8 cellular contexts compared by ENCODE assay signal in genomic region chr1:201739054-201739453, GRCh38.
DNase-seq lines count a peak whose midpoint lies in the region; ATAC-seq and TF ChIP-seq lines count a peak whose summit lies in the region.

No MANE protein-coding gene starts in this region.

- H3K9me3 Mint-ChIP-seq in activated CD4-positive, alpha-beta T cell treated with anti-CD3 and anti-CD28 coated beads for 36 hours (ENCODE audit: low read depth): no peaks in the 10 kb centered on the region

- peaks cover 9% of the 10 kb centered on the region for H3K27me3 Mint-ChIP-seq in activated CD4-positive, alpha-beta T cell treated with anti-CD3 and anti-CD28 coated beads for 36 hours

- H3K36me3 ChIP-seq in thymus (ENCODE audit: control insufficient read depth, insufficient read depth): no peaks in the 10 kb centered on the region

- TF ChIP-seq CTCF in cardiac fibroblast (IDR thresholded peaks at IDR 0.05; ENCODE audit: low read depth, low read length) (no peak), lower leg skin (IDR thresholded peaks at IDR 0.05) (no peak), GM13977 (IDR thresholded peaks at IDR 0.05; ENCODE audit: extremely low read depth, insufficient read depth, missing control alignments) (no peak)

- no peaks in the 10 kb centered on the region for H3K36me3 Mint-ChIP-seq in activated CD4-positive, alpha-beta T cell treated with anti-CD3 and anti-CD28 coated beads for 36 hours (ENCODE audit: low read depth)

- H3K4me3 Mint-ChIP-seq in activated CD4-positive, alpha-beta T cell treated with anti-CD3 and anti-CD28 coated beads for 36 hours: peak overlapping the region; percentile 73

- DNase-seq in activated CD4-positive, alpha-beta T cell treated with anti-CD3 and anti-CD28 coated beads for 36 hours: no peak
- DNase-seq in activated CD4-positive, alpha-beta T cell treated with anti-CD3 and anti-CD28 coated beads for 1 hour: no peak
- peak in 1 of 2 donors; percentile 46 for DNase-seq in cardiac fibroblast (ENCODE audit: low read depth in 2 of 2)
- DNase-seq in lower leg skin (ENCODE audit: low spot score in 2 of 2): no peak
- DNase-seq in DMS53 (lab: John Stamatoyannopoulos, UW): no peak
- DNase-seq in NCI-H187 treated with DMSO at 0.1 percent for 48 hours (lab: John Stamatoyannopoulos, UW): no peak
- DNase-seq in GM13977 (ENCODE audit: low spot score): no peak

- CTCF ChIA-PET in activated CD4-positive, alpha-beta T cell treated with anti-CD3 and anti-CD28 coated beads for 36 hours (lab: Charles Lee): interaction anchor here (1.2 to 1.7 kb wide), 4 partner anchors 16 to 54 kb away, joined by 4 to 8 read pairs (median 4); no protein-coding TSS in a partner anchor

- POLR2A ChIA-PET in activated CD4-positive, alpha-beta T cell treated with anti-CD3 and anti-CD28 coated beads for 36 hours (lab: Charles Lee): no interaction called here

- 41 to 43% methylated on average over 11 of the region's 11 CpGs for WGBS in lower leg skin, 2 donors
- WGBS in thymus: 81% methylated on average over 11 of the region's 11 CpGs

- H3K9me3 ChIP-seq in thymus (ENCODE audit: control insufficient read depth): no peaks in the 10 kb centered on the region

- H3K4me3 ChIP-seq in cardiac fibroblast (replicated peaks in 1 of 2; ENCODE audit: low read depth in 2 of 2, low read length in 2 of 2) (peak overlapping the region; percentile 83 to 94), lower leg skin (ENCODE audit: low read depth, poor library complexity, severe bottlenecking) (peak overlapping the region; percentile 67), thymus (ENCODE audit: low read length) (peak overlapping the region; percentile 50)

- peaks cover 19% of the 10 kb centered on the region for H3K27me3 ChIP-seq in thymus (ENCODE audit: control insufficient read depth, insufficient read depth)

- no peak for ATAC-seq in activated CD4-positive, alpha-beta T cell treated with anti-CD3 and anti-CD28 coated beads for 36 hours

- in situ Hi-C loops in GM13977 (cut with MboI; ENCODE audit: low pct_unique_long_range_greater_than_20kb, low sequenced_read_pairs, unreplicated experiment): no loop called here

- peaks cover 9% of the 10 kb centered on the region for H3K4me1 Mint-ChIP-seq in activated CD4-positive, alpha-beta T cell treated with anti-CD3 and anti-CD28 coated beads for 36 hours

- intact Hi-C loops in activated CD4-positive, alpha-beta T cell treated with anti-CD3 and anti-CD28 coated beads for 36 hours (cut with DNase I, micrococcal nuclease): loop anchor here in 1 of 2 experiments (2.0 kb wide), 1 partner anchor 28 kb away; no protein-coding TSS in a partner anchor
- intact Hi-C loops in lower leg skin (cut with DNase I; ENCODE audit: low total_unique reads): no loop called here

- no peaks in the 10 kb centered on the region for H3K4me1 ChIP-seq in thymus (ENCODE audit: control insufficient read depth, insufficient read depth, low read length)

- H3K27ac Mint-ChIP-seq in activated CD4-positive, alpha-beta T cell treated with anti-CD3 and anti-CD28 coated beads for 36 hours: no peak overlapping the region

- H3K27ac ChIP-seq in thymus (ENCODE audit: low read depth): no peak overlapping the region

- no peak for TF ChIP-seq POLR2A in lower leg skin (IDR thresholded peaks at IDR 0.05)
